ENCODE assay signal across 20 cellular contexts in the genomic region with DNA sequence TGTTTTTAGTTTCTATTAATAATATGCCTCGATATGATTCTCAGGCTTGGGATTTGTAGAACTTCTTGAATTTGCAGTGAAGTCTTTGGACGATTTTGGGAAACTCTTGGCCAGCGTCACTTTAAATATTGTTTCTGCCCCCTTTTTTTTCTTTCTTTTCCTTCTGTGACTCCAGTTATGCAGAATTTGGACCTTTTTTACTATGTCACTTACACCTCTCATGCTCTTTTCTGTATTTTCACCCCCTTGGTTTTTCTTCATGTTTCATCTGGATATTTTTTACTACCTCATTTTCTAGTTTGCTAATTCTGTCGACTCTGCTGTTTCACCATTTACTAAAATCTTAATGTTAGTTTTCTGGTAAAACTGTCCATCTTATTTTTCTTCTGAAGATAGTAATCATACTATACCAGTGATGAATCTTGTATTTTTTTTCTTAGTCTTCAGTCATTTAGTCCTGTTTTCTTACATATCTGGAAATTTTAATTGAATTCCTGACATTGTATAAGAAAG.
A peak's percentile ranks its signal among the peaks of the same experiment; 100 is the strongest.
DNase-seq lines count a peak whose midpoint lies in the region; ATAC-seq, FAIRE-seq and TF ChIP-seq lines count a peak whose summit lies in the region.
"Had no signal": no experiment of that assay in that cellular context is flagged by ENCODE, and none has a peak within 500 bp of the region (broad histone marks: within the 10 kb centered on the region; RNA-seq: fewer than 3 reads in every experiment).

No MANE protein-coding gene starts in this region.

- H4K20me1 ChIP-seq in K562 (replicated peaks; ENCODE audit: control insufficient read depth, insufficient read depth, low read length) (no peaks in the 10 kb centered on the region), MM.1S (ENCODE audit: insufficient read depth, low read length) (peaks cover 4% of the 10 kb centered on the region; the same call in 1 of the 2 replicates)

- no peaks in the 10 kb centered on the region for H3K9me2 ChIP-seq in MM.1S (replicated peaks; ENCODE audit: insufficient read depth, low read length)

- no TSS peak for BruUV-seq in K562 (replicated peaks; lab: Mats Ljungman, UMichigan)

- no peaks in the 10 kb centered on the region for H3K27me3 ChIP-seq in K562 (ENCODE audit: control insufficient read depth in 2 of 2, insufficient read depth in 2 of 2, low read length in 2 of 2)
- H3K27me3 ChIP-seq in MM.1S (replicated peaks; ENCODE audit: insufficient read depth, low read length), result peaks cover 14% of the 10 kb centered on the region; the same call in 1 of the 2 replicates
- no peaks in the 10 kb centered on the region for H3K27me3 ChIP-seq in adrenal gland
- H3K27me3 ChIP-seq: SJSA1 had no signal

- peaks cover 53% of the 10 kb centered on the region for H3K36me3 Mint-ChIP-seq in activated CD8-positive, alpha-beta T cell treated with anti-CD3 and anti-CD28 coated beads for 36 hours (ENCODE audit: low read depth)
- peaks cover 63% of the 10 kb centered on the region for H3K36me3 Mint-ChIP-seq in activated CD8-positive, alpha-beta T cell treated with anti-CD3 and anti-CD28 coated beads, Interleukin-2, amount 10 ng/mL, durations not matched to agents 7 days and 5 days (ENCODE audit: low read depth)
- peaks cover 35% of the 10 kb centered on the region for H3K36me3 Mint-ChIP-seq in nephron (ENCODE audit: low read depth)

- in situ Hi-C loops in K562 (cut with MboI), result no loop called here

- CTCF ChIA-PET in activated CD8-positive, alpha-beta T cell treated with anti-CD3 and anti-CD28 coated beads for 36 hours (lab: Charles Lee), result interaction anchor here (1.2 to 9.2 kb wide), 2 partner anchors 7 to 63 kb away, joined by 3 to 88 read pairs; no protein-coding TSS in a partner anchor
- CTCF ChIA-PET in activated CD8-positive, alpha-beta T cell treated with anti-CD3 and anti-CD28 coated beads, Interleukin-2, amount 10 ng/mL, durations not matched to agents 7 days and 5 days (lab: Charles Lee), result no interaction called here
- CTCF ChIA-PET in HEK293 (lab: Yijun Ruan, JAX) (no interaction called here), K562 (lab: Yijun Ruan, JAX; ENCODE audit: low intra/inter-chr PET ratio) (no interaction called here)

- no peak for TF ChIP-seq RAD21 in K562 (CRISPR knock-in tag; conservative IDR thresholded peaks at IDR 0.05 in 1 of 2, IDR thresholded peaks at IDR 0.05 in 1 of 2)

- no peak for TF ChIP-seq POLR2A in K562 (conservative IDR thresholded peaks at IDR 0.05)
- TF ChIP-seq POLR2A in adrenal gland (IDR thresholded peaks at IDR 0.05), result no peak

- no peaks in the 10 kb centered on the region for H3K27me3 Mint-ChIP-seq in activated CD8-positive, alpha-beta T cell treated with anti-CD3 and anti-CD28 coated beads for 36 hours
- H3K27me3 Mint-ChIP-seq in activated CD8-positive, alpha-beta T cell treated with anti-CD3 and anti-CD28 coated beads, Interleukin-2, amount 10 ng/mL, durations not matched to agents 7 days and 5 days (ENCODE audit: low read depth), result no peaks in the 10 kb centered on the region
- no peaks in the 10 kb centered on the region for H3K27me3 Mint-ChIP-seq in nephron (ENCODE audit: low read depth)
- H3K27me3 Mint-ChIP-seq: CD4-positive, alpha-beta T cell had no signal

- peaks cover 87% of the 10 kb centered on the region for H3K4me1 Mint-ChIP-seq in activated CD8-positive, alpha-beta T cell treated with anti-CD3 and anti-CD28 coated beads for 36 hours (ENCODE audit: low read depth)
- peaks cover 82% of the 10 kb centered on the region for H3K4me1 Mint-ChIP-seq in activated CD8-positive, alpha-beta T cell treated with anti-CD3 and anti-CD28 coated beads, Interleukin-2, amount 10 ng/mL, durations not matched to agents 7 days and 5 days (ENCODE audit: low read depth)
- peaks cover 57% of the 10 kb centered on the region for H3K4me1 Mint-ChIP-seq in nephron

- DNase-seq in activated CD8-positive, alpha-beta T cell treated with anti-CD3 and anti-CD28 coated beads for 36 hours, result no peak
- DNase-seq in activated CD8-positive, alpha-beta T cell treated with anti-CD3 and anti-CD28 coated beads, Interleukin-2, amount 10 ng/mL, durations not matched to agents 7 days and 5 days, result no peak
- DNase-seq in K562 (ENCODE audit: extremely low read depth in 1 of 4, low spot score in 3 of 4) (no peak), MM.1S (no peak), adrenal gland (no peak), CD1c-positive myeloid dendritic cell (ENCODE audit: extremely low spot score) (no peak)
- DNase-seq: ACHN; CD4-positive, alpha-beta T cell; DMS53; Kasumi-1; NCI-H2029 treated with DMSO at 0.1 percent for 48 hours; NCI-H2227 treated with DMSO at 0.1 percent for 48 hours; NCI-H526 treated with DMSO at 0.1 percent for 48 hours; Right ventricle myocardium superior; RPMI8226 had no signal

- POLR2A ChIA-PET in activated CD8-positive, alpha-beta T cell treated with anti-CD3 and anti-CD28 coated beads for 36 hours (lab: Charles Lee), result no interaction called here
- POLR2A ChIA-PET in activated CD8-positive, alpha-beta T cell treated with anti-CD3 and anti-CD28 coated beads, Interleukin-2, amount 10 ng/mL, durations not matched to agents 7 days and 5 days (lab: Charles Lee), result interaction anchor here (0.6 to 1.6 kb wide), 2 partner anchors 10 to 294 kb away, joined by 3 read pairs; no protein-coding TSS in a partner anchor
- POLR2A ChIA-PET in HEK293 (lab: Yijun Ruan, JAX) (no interaction called here), K562 (lab: Yijun Ruan, JAX) (no interaction called here)

- TF ChIP-seq CTCF in activated CD8-positive, alpha-beta T cell treated with anti-CD3 and anti-CD28 coated beads for 36 hours (IDR thresholded peaks at IDR 0.05), result no peak
- TF ChIP-seq CTCF in HEK293 (tag by site-specific recombination; IDR thresholded peaks at IDR 0.05) (no peak), K562 (IDR thresholded peaks at IDR 0.05 in 2 of 3, conservative IDR thresholded peaks at IDR 0.05 in 1 of 3; ENCODE audit: insufficient read depth in 2 of 3, low read depth in 1 of 3, low read length in 3 of 3) (no peak), nephron (IDR thresholded peaks at IDR 0.05; ENCODE audit: unreplicated experiment in 3 of 3) (no peak), MM.1S (IDR thresholded peaks at IDR 0.05; ENCODE audit: low read length) (no peak), adrenal gland (IDR thresholded peaks at IDR 0.05) (no peak)

- H3K4me2 ChIP-seq in K562 (ENCODE audit: insufficient read depth, low read length) (no peak overlapping the region), MM.1S (ENCODE audit: low read depth, low read length) (no peak overlapping the region)

- H3K9ac ChIP-seq in K562 (ENCODE audit: insufficient read depth in 1 of 2, low read depth in 2 of 2, low read length in 2 of 2) (no peak overlapping the region; a peak in 1 of 4 replicates), MM.1S (ENCODE audit: low read length) (no peak overlapping the region)

- no peak overlapping the region for H3K27ac ChIP-seq in HEK293 (ENCODE audit: extremely low read depth, low read depth, low read length)
- H3K27ac ChIP-seq in K562 (ENCODE audit: extremely low read depth, low read depth, low read length), result peak overlapping the region; percentile 39; the same call in 2 of the 3 replicates
- no peak overlapping the region for H3K27ac ChIP-seq in MM.1S (ENCODE audit: low read length)
- no peak overlapping the region for H3K27ac ChIP-seq in adrenal gland
- H3K27ac ChIP-seq: 22Rv1, SJSA1 had no signal

- H3K79me2 ChIP-seq in K562 (ENCODE audit: control insufficient read depth, insufficient read depth, low read length) (peaks cover 21% of the 10 kb centered on the region; the same call in 2 of the 3 replicates), MM.1S (ENCODE audit: low read length) (no peaks in the 10 kb centered on the region)

- intact Hi-C loops in activated CD8-positive, alpha-beta T cell treated with anti-CD3 and anti-CD28 coated beads for 36 hours (cut with micrococcal nuclease), result no loop called here
- intact Hi-C loops in K562 (cut with micrococcal nuclease) (no loop called here), adrenal gland (cut with DNase I) (no loop called here)

- H3K4me3 Mint-ChIP-seq in activated CD8-positive, alpha-beta T cell treated with anti-CD3 and anti-CD28 coated beads for 36 hours, result no peak overlapping the region
- H3K4me3 Mint-ChIP-seq in activated CD8-positive, alpha-beta T cell treated with anti-CD3 and anti-CD28 coated beads, Interleukin-2, amount 10 ng/mL, durations not matched to agents 7 days and 5 days, result no peak overlapping the region
- no peak overlapping the region for H3K4me3 Mint-ChIP-seq in nephron
- H3K4me3 Mint-ChIP-seq: CD4-positive, alpha-beta T cell had no signal

- peaks cover 8% of the 10 kb centered on the region for H3K9me3 Mint-ChIP-seq in activated CD8-positive, alpha-beta T cell treated with anti-CD3 and anti-CD28 coated beads for 36 hours
- H3K9me3 Mint-ChIP-seq in activated CD8-positive, alpha-beta T cell treated with anti-CD3 and anti-CD28 coated beads, Interleukin-2, amount 10 ng/mL, durations not matched to agents 7 days and 5 days (ENCODE audit: insufficient read depth), result peaks cover 10% of the 10 kb centered on the region
- peaks cover 3% of the 10 kb centered on the region for H3K9me3 Mint-ChIP-seq in nephron
- H3K9me3 Mint-ChIP-seq: CD4-positive, alpha-beta T cell had no signal

- no peaks in the 10 kb centered on the region for H3K4me1 ChIP-seq in HEK293 (ENCODE audit: control insufficient read depth, insufficient read depth, low read length)
- peaks cover 16 to 65% of the 10 kb centered on the region in 2 experiments for H3K4me1 ChIP-seq in K562 (replicated peaks in 1 of 2; ENCODE audit: control insufficient read depth in 2 of 2, insufficient read depth in 2 of 2, low read length in 2 of 2)
- H3K4me1 ChIP-seq in MM.1S (ENCODE audit: low read length), result peaks cover 32% of the 10 kb centered on the region
- H3K4me1 ChIP-seq in adrenal gland (replicated peaks in 1 of 2), result peaks cover 18 to 28% of the 10 kb centered on the region in 2 donors

- H3F3A ChIP-seq in MM.1S (ENCODE audit: insufficient read depth, low read length), result peaks cover 17% of the 10 kb centered on the region

- peaks cover 0 to 11% of the 10 kb centered on the region in 2 experiments; a peak in 1 of 3 replicates for H3K36me3 ChIP-seq in HEK293 (ENCODE audit: control insufficient read depth in 2 of 2, insufficient read depth in 1 of 2, low read length in 2 of 2)
- H3K36me3 ChIP-seq in K562 (ENCODE audit: control insufficient read depth, insufficient read depth, low read length), result peaks cover 24% of the 10 kb centered on the region
- H3K36me3 ChIP-seq in MM.1S (replicated peaks; ENCODE audit: insufficient read depth, low read length), result no peaks in the 10 kb centered on the region
- no peaks in the 10 kb centered on the region for H3K36me3 ChIP-seq in adrenal gland (replicated peaks in 1 of 2)
- H3K36me3 ChIP-seq: SJSA1 had no signal

- WGBS in K562 (ENCODE audit: insufficient coverage, low coverage, missing lambda C conversion rate), result 75% methylated on average over 4 of the region's 4 CpGs
- 78 to 87% (median 82%) methylated on average over 4 of the region's 4 CpGs for WGBS in adrenal gland, 4 donors

- TF ChIP-seq EP300 in K562 (IDR thresholded peaks at IDR 0.05; ENCODE audit: low read length), result no peak

- H3K9me1 ChIP-seq in K562 (ENCODE audit: control insufficient read depth, insufficient read depth, low read length), result peaks cover 2% of the 10 kb centered on the region

- ATAC-seq in activated CD8-positive, alpha-beta T cell treated with anti-CD3 and anti-CD28 coated beads for 36 hours, result no peak
- no peak for ATAC-seq in activated CD8-positive, alpha-beta T cell treated with anti-CD3 and anti-CD28 coated beads, Interleukin-2, amount 10 ng/mL, durations not matched to agents 7 days and 5 days
- no peak for ATAC-seq in K562

- H3K4me3 ChIP-seq in HEK293 (ENCODE audit: low read depth, low read length), result no peak overlapping the region
- H3K4me3 ChIP-seq in K562, result no peak overlapping the region
- no peak overlapping the region for H3K4me3 ChIP-seq in MM.1S (ENCODE audit: low read length)
- H3K4me3 ChIP-seq in adrenal gland, result no peak overlapping the region
- H3K4me3 ChIP-seq: SJSA1 had no signal

- H3K9me3 ChIP-seq in HEK293 (ENCODE audit: control insufficient read depth, insufficient read depth, low read depth, low read length) (no peaks in the 10 kb centered on the region), K562 (replicated peaks; ENCODE audit: control insufficient read depth, insufficient read depth, low read depth, low read length) (no peaks in the 10 kb centered on the region), MM.1S (replicated peaks; ENCODE audit: insufficient read depth, low read length) (no peaks in the 10 kb centered on the region), adrenal gland (replicated peaks in 1 of 3) (no peaks in the 10 kb centered on the region)
- H3K9me3 ChIP-seq: SJSA1 had no signal

- no peak for FAIRE-seq in K562 (lab: Jason Lieb, UNC)
- FAIRE-seq: H54 had no signal

- H3K27ac Mint-ChIP-seq in activated CD8-positive, alpha-beta T cell treated with anti-CD3 and anti-CD28 coated beads for 36 hours, result peak overlapping the region; percentile 53
- no peak overlapping the region for H3K27ac Mint-ChIP-seq in activated CD8-positive, alpha-beta T cell treated with anti-CD3 and anti-CD28 coated beads, Interleukin-2, amount 10 ng/mL, durations not matched to agents 7 days and 5 days
- peak overlapping the region; percentile 8 to 50 (median 27) for H3K27ac Mint-ChIP-seq in nephron
- H3K27ac Mint-ChIP-seq: CD4-positive, alpha-beta T cell had no signal

- H2AFZ ChIP-seq in K562 (ENCODE audit: low read depth, low read length) (no peak overlapping the region), MM.1S (ENCODE audit: low read length) (no peak overlapping the region)
